ENCODE assay signal across 1 cellular context in the genomic region with DNA sequence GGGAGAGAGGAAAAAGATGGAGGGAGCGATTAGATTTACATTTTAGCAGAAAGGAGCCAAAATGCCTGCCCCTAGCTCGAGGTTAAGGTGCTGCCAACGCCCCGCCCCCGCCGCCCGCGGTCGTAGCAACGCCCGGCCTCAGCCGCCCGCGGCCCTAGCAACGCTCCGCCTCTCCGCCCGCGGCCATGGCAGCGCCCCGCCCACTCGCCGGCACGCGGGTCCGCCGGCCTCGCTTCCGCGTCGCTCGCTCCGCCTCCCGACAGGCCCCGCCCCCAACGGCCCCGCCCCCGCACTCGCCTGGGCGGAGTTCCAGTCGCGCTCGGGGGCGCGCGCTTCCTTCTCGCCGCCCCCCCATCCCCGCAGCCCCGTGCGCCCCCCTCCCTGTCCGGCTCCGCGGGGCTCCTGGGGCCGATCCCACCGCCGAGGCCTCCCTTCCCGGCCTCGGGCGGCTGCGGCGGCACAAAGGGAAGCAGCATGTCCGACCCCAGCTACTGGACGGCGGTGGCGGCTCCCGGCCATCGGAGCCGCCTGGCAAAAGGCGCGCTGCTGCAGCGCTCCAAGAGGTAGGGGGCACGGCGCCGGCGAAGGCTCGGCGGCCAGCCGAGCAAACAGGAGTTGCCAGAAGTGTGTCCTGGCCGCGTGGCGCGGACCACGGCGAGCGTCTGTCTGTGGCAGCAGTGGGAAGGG.
TF ChIP-seq lines count a peak whose summit lies in the region.

No MANE protein-coding gene starts in this region.

TF ChIP-seq in HEK293, 187 proteins besides CTCF, POLR2A, EP300 and RAD21 (continued from another document and continues in another):
- TF ChIP-seq, protein P1, sequence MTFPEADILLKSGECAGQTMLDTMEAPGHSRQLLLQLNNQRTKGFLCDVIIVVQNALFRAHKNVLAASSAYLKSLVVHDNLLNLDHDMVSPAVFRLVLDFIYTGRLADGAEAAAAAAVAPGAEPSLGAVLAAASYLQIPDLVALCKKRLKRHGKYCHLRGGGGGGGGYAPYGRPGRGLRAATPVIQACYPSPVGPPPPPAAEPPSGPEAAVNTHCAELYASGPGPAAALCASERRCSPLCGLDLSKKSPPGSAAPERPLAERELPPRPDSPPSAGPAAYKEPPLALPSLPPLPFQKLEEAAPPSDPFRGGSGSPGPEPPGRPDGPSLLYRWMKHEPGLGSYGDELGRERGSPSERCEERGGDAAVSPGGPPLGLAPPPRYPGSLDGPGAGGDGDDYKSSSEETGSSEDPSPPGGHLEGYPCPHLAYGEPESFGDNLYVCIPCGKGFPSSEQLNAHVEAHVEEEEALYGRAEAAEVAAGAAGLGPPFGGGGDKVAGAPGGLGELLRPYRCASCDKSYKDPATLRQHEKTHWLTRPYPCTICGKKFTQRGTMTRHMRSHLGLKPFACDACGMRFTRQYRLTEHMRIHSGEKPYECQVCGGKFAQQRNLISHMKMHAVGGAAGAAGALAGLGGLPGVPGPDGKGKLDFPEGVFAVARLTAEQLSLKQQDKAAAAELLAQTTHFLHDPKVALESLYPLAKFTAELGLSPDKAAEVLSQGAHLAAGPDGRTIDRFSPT (tag by site-specific recombination; IDR thresholded peaks at IDR 0.05): no peak
- TF ChIP-seq ZNF324 (tag by site-specific recombination; IDR thresholded peaks at IDR 0.05) (no peak), ZNF335 (tag by site-specific recombination; conservative IDR thresholded peaks at IDR 0.05) (peak; percentile 42), ZNF529 (tag by site-specific recombination; IDR thresholded peaks at IDR 0.05; ENCODE audit: insufficient replicate concordance) (no peak), GLIS2 (tag by site-specific recombination; IDR thresholded peaks at IDR 0.05) (peak; percentile 66), OSR2 (tag by site-specific recombination; IDR thresholded peaks at IDR 0.05) (peak; percentile 89), ZNF776 (tag by site-specific recombination; IDR thresholded peaks at IDR 0.05; ENCODE audit: borderline replicate concordance) (no peak), ZNF658 (tag by site-specific recombination; IDR thresholded peaks at IDR 0.05) (no peak), ZFP69B (tag by site-specific recombination; IDR thresholded peaks at IDR 0.05) (no peak), GLIS1 (tag by site-specific recombination; IDR thresholded peaks at IDR 0.05) (peak; percentile 61), ZNF248 (tag by site-specific recombination; IDR thresholded peaks at IDR 0.05) (no peak), EGR2 (tag by site-specific recombination; IDR thresholded peaks at IDR 0.05; ENCODE audit: low read depth) (peak; percentile 74), ZNF560 (tag by site-specific recombination; IDR thresholded peaks at IDR 0.05; ENCODE audit: borderline replicate concordance) (no peak), ZBTB1 (tag by site-specific recombination; IDR thresholded peaks at IDR 0.05) (no peak), ZNF48 (tag by site-specific recombination; IDR thresholded peaks at IDR 0.05) (no peak), ZNF362 (tag by site-specific recombination; IDR thresholded peaks at IDR 0.05) (no peak), REST (tag by site-specific recombination; IDR thresholded peaks at IDR 0.05) (no peak), ZNF777 (tag by site-specific recombination; IDR thresholded peaks at IDR 0.05; ENCODE audit: borderline replicate concordance) (peak; percentile 69; the same call in 1 of the 2 replicates), WT1 (tag by site-specific recombination; IDR thresholded peaks at IDR 0.05) (no peak), YY2 (tag by site-specific recombination; IDR thresholded peaks at IDR 0.05) (peak; percentile 33; the same call in 1 of the 2 replicates), ZNF596 (tag by site-specific recombination; IDR thresholded peaks at IDR 0.05) (no peak), ZSCAN30 (tag by site-specific recombination; IDR thresholded peaks at IDR 0.05) (peak; percentile 39; the same call in 1 of the 2 replicates), ZNF214 (tag by site-specific recombination; IDR thresholded peaks at IDR 0.05; ENCODE audit: borderline replicate concordance) (no peak), ZNF10 (tag by site-specific recombination; IDR thresholded peaks at IDR 0.05) (no peak), ZIC2 (tag by site-specific recombination; IDR thresholded peaks at IDR 0.05) (0 out of 2 replicates have a peak, but pooled peaks have one; percentile 49), ZNF692 (tag by site-specific recombination; IDR thresholded peaks at IDR 0.05) (no peak), ZNF433 (tag by site-specific recombination; IDR thresholded peaks at IDR 0.05; ENCODE audit: low read depth) (no peak), ZNF202 (tag by site-specific recombination; IDR thresholded peaks at IDR 0.05; ENCODE audit: borderline replicate concordance) (no peak), ZNF660 (tag by site-specific recombination; IDR thresholded peaks at IDR 0.05) (no peak), ZNF830 (tag by site-specific recombination; IDR thresholded peaks at IDR 0.05; ENCODE audit: low read depth) (no peak), ZFHX2 (tag by site-specific recombination; conservative IDR thresholded peaks at IDR 0.05) (peak; percentile 84), ZNF350 (tag by site-specific recombination; IDR thresholded peaks at IDR 0.05) (no peak)
- TF ChIP-seq, protein P2, sequence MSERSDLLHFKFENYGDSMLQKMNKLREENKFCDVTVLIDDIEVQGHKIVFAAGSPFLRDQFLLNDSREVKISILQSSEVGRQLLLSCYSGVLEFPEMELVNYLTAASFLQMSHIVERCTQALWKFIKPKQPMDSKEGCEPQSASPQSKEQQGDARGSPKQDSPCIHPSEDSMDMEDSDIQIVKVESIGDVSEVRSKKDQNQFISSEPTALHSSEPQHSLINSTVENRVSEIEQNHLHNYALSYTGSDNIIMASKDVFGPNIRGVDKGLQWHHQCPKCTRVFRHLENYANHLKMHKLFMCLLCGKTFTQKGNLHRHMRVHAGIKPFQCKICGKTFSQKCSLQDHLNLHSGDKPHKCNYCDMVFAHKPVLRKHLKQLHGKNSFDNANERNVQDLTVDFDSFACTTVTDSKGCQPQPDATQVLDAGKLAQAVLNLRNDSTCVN (tag by site-specific recombination; optimal IDR thresholded peaks at IDR 0.05): peak; percentile 81
- TF ChIP-seq, protein P3, sequence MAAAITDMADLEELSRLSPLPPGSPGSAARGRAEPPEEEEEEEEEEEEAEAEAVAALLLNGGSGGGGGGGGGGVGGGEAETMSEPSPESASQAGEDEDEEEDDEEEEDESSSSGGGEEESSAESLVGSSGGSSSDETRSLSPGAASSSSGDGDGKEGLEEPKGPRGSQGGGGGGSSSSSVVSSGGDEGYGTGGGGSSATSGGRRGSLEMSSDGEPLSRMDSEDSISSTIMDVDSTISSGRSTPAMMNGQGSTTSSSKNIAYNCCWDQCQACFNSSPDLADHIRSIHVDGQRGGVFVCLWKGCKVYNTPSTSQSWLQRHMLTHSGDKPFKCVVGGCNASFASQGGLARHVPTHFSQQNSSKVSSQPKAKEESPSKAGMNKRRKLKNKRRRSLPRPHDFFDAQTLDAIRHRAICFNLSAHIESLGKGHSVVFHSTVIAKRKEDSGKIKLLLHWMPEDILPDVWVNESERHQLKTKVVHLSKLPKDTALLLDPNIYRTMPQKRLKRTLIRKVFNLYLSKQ (tag by site-specific recombination; IDR thresholded peaks at IDR 0.05; ENCODE audit: borderline replicate concordance): no peak
- TF ChIP-seq, protein P4, sequence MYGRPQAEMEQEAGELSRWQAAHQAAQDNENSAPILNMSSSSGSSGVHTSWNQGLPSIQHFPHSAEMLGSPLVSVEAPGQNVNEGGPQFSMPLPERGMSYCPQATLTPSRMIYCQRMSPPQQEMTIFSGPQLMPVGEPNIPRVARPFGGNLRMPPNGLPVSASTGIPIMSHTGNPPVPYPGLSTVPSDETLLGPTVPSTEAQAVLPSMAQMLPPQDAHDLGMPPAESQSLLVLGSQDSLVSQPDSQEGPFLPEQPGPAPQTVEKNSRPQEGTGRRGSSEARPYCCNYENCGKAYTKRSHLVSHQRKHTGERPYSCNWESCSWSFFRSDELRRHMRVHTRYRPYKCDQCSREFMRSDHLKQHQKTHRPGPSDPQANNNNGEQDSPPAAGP (tag by site-specific recombination; IDR thresholded peaks at IDR 0.05): 0 out of 2 replicates have a peak, but pooled peaks have one; percentile 21
- TF ChIP-seq, protein P5, sequence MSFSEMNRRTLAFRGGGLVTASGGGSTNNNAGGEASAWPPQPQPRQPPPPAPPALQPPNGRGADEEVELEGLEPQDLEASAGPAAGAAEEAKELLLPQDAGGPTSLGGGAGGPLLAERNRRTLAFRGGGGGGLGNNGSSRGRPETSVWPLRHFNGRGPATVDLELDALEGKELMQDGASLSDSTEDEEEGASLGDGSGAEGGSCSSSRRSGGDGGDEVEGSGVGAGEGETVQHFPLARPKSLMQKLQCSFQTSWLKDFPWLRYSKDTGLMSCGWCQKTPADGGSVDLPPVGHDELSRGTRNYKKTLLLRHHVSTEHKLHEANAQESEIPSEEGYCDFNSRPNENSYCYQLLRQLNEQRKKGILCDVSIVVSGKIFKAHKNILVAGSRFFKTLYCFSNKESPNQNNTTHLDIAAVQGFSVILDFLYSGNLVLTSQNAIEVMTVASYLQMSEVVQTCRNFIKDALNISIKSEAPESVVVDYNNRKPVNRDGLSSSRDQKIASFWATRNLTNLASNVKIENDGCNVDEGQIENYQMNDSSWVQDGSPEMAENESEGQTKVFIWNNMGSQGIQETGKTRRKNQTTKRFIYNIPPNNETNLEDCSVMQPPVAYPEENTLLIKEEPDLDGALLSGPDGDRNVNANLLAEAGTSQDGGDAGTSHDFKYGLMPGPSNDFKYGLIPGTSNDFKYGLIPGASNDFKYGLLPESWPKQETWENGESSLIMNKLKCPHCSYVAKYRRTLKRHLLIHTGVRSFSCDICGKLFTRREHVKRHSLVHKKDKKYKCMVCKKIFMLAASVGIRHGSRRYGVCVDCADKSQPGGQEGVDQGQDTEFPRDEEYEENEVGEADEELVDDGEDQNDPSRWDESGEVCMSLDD (tag by site-specific recombination; IDR thresholded peaks at IDR 0.05): 0 out of 2 replicates have a peak, but pooled peaks have one; percentile 28
- TF ChIP-seq, protein P6, sequence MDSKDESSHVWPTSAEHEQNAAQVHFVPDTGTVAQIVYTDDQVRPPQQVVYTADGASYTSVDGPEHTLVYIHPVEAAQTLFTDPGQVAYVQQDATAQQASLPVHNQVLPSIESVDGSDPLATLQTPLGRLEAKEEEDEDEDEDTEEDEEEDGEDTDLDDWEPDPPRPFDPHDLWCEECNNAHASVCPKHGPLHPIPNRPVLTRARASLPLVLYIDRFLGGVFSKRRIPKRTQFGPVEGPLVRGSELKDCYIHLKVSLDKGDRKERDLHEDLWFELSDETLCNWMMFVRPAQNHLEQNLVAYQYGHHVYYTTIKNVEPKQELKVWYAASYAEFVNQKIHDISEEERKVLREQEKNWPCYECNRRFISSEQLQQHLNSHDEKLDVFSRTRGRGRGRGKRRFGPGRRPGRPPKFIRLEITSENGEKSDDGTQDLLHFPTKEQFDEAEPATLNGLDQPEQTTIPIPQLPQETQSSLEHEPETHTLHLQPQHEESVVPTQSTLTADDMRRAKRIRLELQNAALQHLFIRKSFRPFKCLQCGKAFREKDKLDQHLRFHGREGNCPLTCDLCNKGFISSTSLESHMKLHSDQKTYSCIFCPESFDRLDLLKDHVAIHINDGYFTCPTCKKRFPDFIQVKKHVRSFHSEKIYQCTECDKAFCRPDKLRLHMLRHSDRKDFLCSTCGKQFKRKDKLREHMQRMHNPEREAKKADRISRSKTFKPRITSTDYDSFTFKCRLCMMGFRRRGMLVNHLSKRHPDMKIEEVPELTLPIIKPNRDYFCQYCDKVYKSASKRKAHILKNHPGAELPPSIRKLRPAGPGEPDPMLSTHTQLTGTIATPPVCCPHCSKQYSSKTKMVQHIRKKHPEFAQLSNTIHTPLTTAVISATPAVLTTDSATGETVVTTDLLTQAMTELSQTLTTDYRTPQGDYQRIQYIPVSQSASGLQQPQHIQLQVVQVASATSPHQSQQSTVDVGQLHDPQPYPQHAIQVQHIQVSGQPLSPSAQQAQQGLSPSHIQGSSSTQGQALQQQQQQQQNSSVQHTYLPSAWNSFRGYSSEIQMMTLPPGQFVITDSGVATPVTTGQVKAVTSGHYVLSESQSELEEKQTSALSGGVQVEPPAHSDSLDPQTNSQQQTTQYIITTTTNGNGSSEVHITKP (tag by site-specific recombination; IDR thresholded peaks at IDR 0.05): peak; percentile 23; the same call in 1 of the 2 replicates
